ENCODE assay signal across 10 cellular contexts in the genomic region with DNA sequence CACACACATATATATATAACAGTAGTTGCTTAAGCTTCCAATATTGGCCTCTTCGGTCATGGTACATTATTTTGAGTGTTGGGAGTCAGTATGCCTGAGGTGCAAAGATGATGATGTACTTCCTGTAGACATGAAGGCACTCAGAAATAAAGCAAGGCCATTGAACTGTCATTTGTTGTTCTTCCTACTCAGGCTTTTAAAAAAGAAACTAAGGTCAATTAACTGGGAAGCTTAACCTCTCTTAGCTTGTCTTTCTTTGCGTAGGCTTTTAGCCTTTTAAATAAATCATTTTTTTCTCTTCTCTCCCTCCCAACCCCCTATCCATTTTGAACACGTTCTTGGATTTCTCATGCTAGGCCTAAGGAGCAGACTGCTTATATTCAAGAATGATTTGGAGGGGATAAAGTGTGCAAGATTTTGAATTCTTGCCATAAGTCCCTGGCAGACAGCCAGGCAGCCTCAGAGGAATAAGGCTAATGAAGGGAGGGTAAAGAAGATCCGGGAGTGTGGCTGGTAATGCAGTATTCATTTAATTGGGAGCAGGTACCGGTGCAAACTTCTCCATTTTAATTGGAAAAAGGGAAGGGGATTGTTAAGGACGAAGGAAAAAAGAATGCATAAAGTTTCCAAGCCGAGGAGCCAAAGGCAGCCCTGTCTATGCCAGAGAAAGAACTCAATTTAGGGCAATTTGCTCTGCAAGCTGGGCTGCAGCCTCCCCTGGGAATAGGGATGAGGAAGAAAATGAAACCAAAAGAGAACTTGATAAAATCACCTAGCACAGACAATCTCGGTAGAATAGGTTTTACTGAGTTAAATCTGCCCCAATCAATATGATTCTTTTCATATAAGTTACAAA.
DNase-seq lines count a peak whose midpoint lies in the region; TF ChIP-seq lines count a peak whose summit lies in the region.
"Had no signal": no experiment of that assay in that cellular context is flagged by ENCODE, and none has a peak within 500 bp of the region (broad histone marks: within the 10 kb centered on the region; RNA-seq: fewer than 3 reads in every experiment).

No MANE protein-coding gene starts in this region.

- TF ChIP-seq CTCF in neural progenitor cell (IDR thresholded peaks at IDR 0.05) (no peak), RWPE1 (conservative IDR thresholded peaks at IDR 0.05; ENCODE audit: low read depth) (no peak), colonic mucosa (IDR thresholded peaks at IDR 0.05) (no peak), lower leg skin (IDR thresholded peaks at IDR 0.05) (no peak)

- H3F3A ChIP-seq in neural progenitor cell (ENCODE audit: low read depth) = peaks cover 9% of the 10 kb centered on the region

- no peak for TF ChIP-seq POLR2A in lower leg skin (IDR thresholded peaks at IDR 0.05)

- peak overlapping the region; percentile 59 for H2AFZ ChIP-seq in neural progenitor cell (replicated peaks)

- H3K4me3 ChIP-seq in neural progenitor cell (no peak overlapping the region), colonic mucosa (no peak overlapping the region), lower leg skin (ENCODE audit: low read depth, poor library complexity, severe bottlenecking) (no peak overlapping the region)

- H3K4me2 ChIP-seq in neural progenitor cell = peak overlapping the region; percentile 19

- no peak overlapping the region for H3K27ac Mint-ChIP-seq in neural progenitor cell
- H3K27ac Mint-ChIP-seq: activated CD4-positive, alpha-beta T cell treated with anti-CD3 and anti-CD28 coated beads for 36 hours had no signal

- no peaks in the 10 kb centered on the region for H3K27me3 Mint-ChIP-seq in neural progenitor cell (ENCODE audit: insufficient read depth, low read depth)
- H3K27me3 Mint-ChIP-seq: activated CD4-positive, alpha-beta T cell treated with anti-CD3 and anti-CD28 coated beads for 36 hours had no signal

- H3K4me1 Mint-ChIP-seq in neural progenitor cell = peaks cover 3% of the 10 kb centered on the region
- H3K4me1 Mint-ChIP-seq: activated CD4-positive, alpha-beta T cell treated with anti-CD3 and anti-CD28 coated beads for 36 hours had no signal

- no peaks in the 10 kb centered on the region for H3K36me3 Mint-ChIP-seq in neural progenitor cell

- DNase-seq in D341Med (ENCODE audit: low spot score) (peak; percentile 69), NCI-H187 (lab: John Stamatoyannopoulos, UW) (peak; percentile 46 to 53), anterior cingulate cortex (lab: John Stamatoyannopoulos, UW) (peak in 34 of 58 donors; percentile 1 to 72 (median 22)), neural progenitor cell (ENCODE audit: low spot score) (peak; percentile 9), RWPE1 (ENCODE audit: low spot score) (no peak), colonic mucosa (no peak), NOMO-1 treated with DMSO at 0.1 percent for 48 hours (lab: John Stamatoyannopoulos, UW; ENCODE audit: unreplicated experiment) (no peak), lower leg skin (ENCODE audit: low spot score in 2 of 2) (no peak)
- DNase-seq: activated CD4-positive, alpha-beta T cell treated with anti-CD3 and anti-CD28 coated beads for 36 hours had no signal

- POLR2A ChIA-PET in RWPE1 (lab: Yijun Ruan, JAX; ENCODE audit: low non-redundant PET) = no interaction called here

- CTCF ChIA-PET in RWPE1 (lab: Yijun Ruan, JAX) = no interaction called here

- H3K36me3 ChIP-seq in neural progenitor cell (no peaks in the 10 kb centered on the region), colonic mucosa (no peaks in the 10 kb centered on the region)

- H3K9me3 ChIP-seq in neural progenitor cell (ENCODE audit: low read depth) (no peaks in the 10 kb centered on the region), colonic mucosa (no peaks in the 10 kb centered on the region)

- no peaks in the 10 kb centered on the region for H3K9me3 Mint-ChIP-seq in neural progenitor cell

- H3K79me2 ChIP-seq in neural progenitor cell (ENCODE audit: low read depth) = no peaks in the 10 kb centered on the region

- intact Hi-C loops in colonic mucosa (cut with DNase I) = no loop called here
- intact Hi-C loops in lower leg skin (cut with DNase I; ENCODE audit: low total_unique reads) = no loop called here

- no peak overlapping the region for H3K4me3 Mint-ChIP-seq in neural progenitor cell
- H3K4me3 Mint-ChIP-seq: activated CD4-positive, alpha-beta T cell treated with anti-CD3 and anti-CD28 coated beads for 36 hours had no signal

- 30 to 31% methylated on average over 8 of the region's 8 CpGs for WGBS in lower leg skin, 2 donors

- no peaks in the 10 kb centered on the region for H4K20me1 ChIP-seq in neural progenitor cell (ENCODE audit: low read depth)

- H3K9ac ChIP-seq in neural progenitor cell (no peak overlapping the region), colonic mucosa (ENCODE audit: low read depth in 2 of 2, low read length in 2 of 2) (no peak overlapping the region)

- peaks cover 8% of the 10 kb centered on the region for H3K4me1 ChIP-seq in neural progenitor cell
- no peaks in the 10 kb centered on the region for H3K4me1 ChIP-seq in colonic mucosa

- H3K27ac ChIP-seq in neural progenitor cell (peak overlapping the region; percentile 69), RWPE1 (no peak overlapping the region), colonic mucosa (no peak overlapping the region)
- H3K27ac ChIP-seq: HL-60 had no signal

- no peaks in the 10 kb centered on the region for H3K27me3 ChIP-seq in neural progenitor cell
- H3K27me3 ChIP-seq in colonic mucosa = no peaks in the 10 kb centered on the region

Comparison
In these comparisons a context has a peak if more than half of its experiments do, and no peak if none do; other contexts are left out.
1. DNase-seq: peak in D341Med (single experiment), NCI-H187 (2 of 2), anterior cingulate cortex (34 of 58) and neural progenitor cell (single experiment); none in RWPE1 (single experiment), colonic mucosa (single experiment), NOMO-1 treated with DMSO at 0.1 percent for 48 hours (single experiment) and lower leg skin (0 of 2).